16 cellular contexts compared by ENCODE assay signal in the genomic region with DNA sequence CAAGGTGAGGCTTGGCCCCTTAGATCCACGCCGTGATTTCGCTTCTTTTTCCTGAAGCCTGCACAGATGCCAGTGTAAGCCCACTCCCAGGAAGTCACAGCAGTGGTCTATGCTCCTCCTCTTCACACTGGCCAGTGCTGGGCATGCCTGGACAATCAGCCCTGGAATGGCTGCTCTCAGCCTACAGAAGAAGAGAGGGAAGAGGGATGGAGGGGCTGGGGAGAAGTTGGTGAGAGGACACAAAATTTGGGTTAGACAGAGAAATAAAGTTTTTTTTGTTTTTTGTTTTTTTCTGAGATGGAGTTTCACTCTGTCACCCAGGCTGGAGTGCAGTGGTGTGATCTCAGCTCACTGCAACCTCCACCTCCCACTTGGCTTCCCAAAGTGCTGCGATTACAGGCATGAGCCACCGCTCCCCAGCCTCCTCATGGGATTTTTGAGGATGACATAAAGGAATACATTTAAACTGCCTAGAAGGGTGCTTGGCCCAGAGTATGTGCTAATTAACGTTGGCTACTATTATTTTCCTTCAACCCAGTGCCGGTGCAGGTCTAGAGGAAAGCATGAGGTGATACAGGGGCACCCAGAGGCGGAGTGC. TPM values are rescaled to one million over a fixed set of nuclear protein-coding genes. Genes with fewer than 3 reads are reported as not detected.
DNase-seq lines count a peak whose midpoint lies in the region; ATAC-seq and TF ChIP-seq lines count a peak whose summit lies in the region.
"Had no signal": no experiment of that assay in that cellular context is flagged by ENCODE, and none has a peak within 500 bp of the region (broad histone marks: within the 10 kb centered on the region; RNA-seq: fewer than 3 reads in every experiment).

No MANE protein-coding gene starts in this region.

- peaks cover 3% of the 10 kb centered on the region for H3K36me3 Mint-ChIP-seq in stimulated activated memory B cell treated with anti-CD40 and anti-IgM and Interleukin-4, amounts not matched to agents 10 μg/mL and 1 μg/mL and 100 μg/mL, for 72 hours

- H3K9me3 Mint-ChIP-seq in stimulated activated memory B cell treated with anti-CD40 and anti-IgM and Interleukin-4, amounts not matched to agents 10 μg/mL and 1 μg/mL and 100 μg/mL, for 72 hours = peaks cover 6% of the 10 kb centered on the region
- H3K9me3 Mint-ChIP-seq: effector memory CD8-positive, alpha-beta T cell; HFFc6 had no signal

- TF ChIP-seq CTCF in left ventricle myocardium inferior (IDR thresholded peaks at IDR 0.05; ENCODE audit: borderline replicate concordance) (no peak), OCI-LY7 (conservative IDR thresholded peaks at IDR 0.05; ENCODE audit: low read length) (no peak), foreskin fibroblast (IDR thresholded peaks at IDR 0.05; ENCODE audit: low read depth, low read length) (no peak)

- no peak for ATAC-seq in stimulated activated memory B cell treated with anti-CD40 and anti-IgM and Interleukin-4, amounts not matched to agents 10 μg/mL and 1 μg/mL and 100 μg/mL, for 72 hours

- H3K27ac Mint-ChIP-seq in stimulated activated memory B cell treated with anti-CD40 and anti-IgM and Interleukin-4, amounts not matched to agents 10 μg/mL and 1 μg/mL and 100 μg/mL, for 72 hours = peak overlapping the region; percentile 45
- H3K27ac Mint-ChIP-seq: HFFc6 had no signal

- peaks cover 25% of the 10 kb centered on the region for H3K4me1 Mint-ChIP-seq in stimulated activated memory B cell treated with anti-CD40 and anti-IgM and Interleukin-4, amounts not matched to agents 10 μg/mL and 1 μg/mL and 100 μg/mL, for 72 hours

- H3K36me3 ChIP-seq in left ventricle myocardium inferior (no peaks in the 10 kb centered on the region), OCI-LY7 (ENCODE audit: insufficient read depth, low read length) (no peaks in the 10 kb centered on the region)
- H3K36me3 ChIP-seq: BE2C had no signal

- H3K27me3 Mint-ChIP-seq in stimulated activated memory B cell treated with anti-CD40 and anti-IgM and Interleukin-4, amounts not matched to agents 10 μg/mL and 1 μg/mL and 100 μg/mL, for 72 hours = no peaks in the 10 kb centered on the region
- H3K27me3 Mint-ChIP-seq: effector memory CD8-positive, alpha-beta T cell had no signal

- DNase-seq in left ventricle myocardium inferior (no peak), cardiac septum (ENCODE audit: low spot score) (no peak), OCI-LY7 (ENCODE audit: low spot score) (no peak), head of caudate nucleus (peak in 37 of 42 donors; percentile 24 to 87 (median 58)), foreskin fibroblast (no peak), NCI-H1105 treated with DMSO at 0.1 percent for 48 hours (lab: John Stamatoyannopoulos, UW) (no peak), cerebellar nuclear complex (lab: John Stamatoyannopoulos, UW) (no peak)
- DNase-seq: BE2C; effector memory CD8-positive, alpha-beta T cell; HFFc6; NCI-H1436; SHP77; T1000 had no signal

- H3K27ac ChIP-seq in left ventricle myocardium inferior (replicated peaks) = peak overlapping the region; percentile 43
- no peak overlapping the region for H3K27ac ChIP-seq in OCI-LY7 (ENCODE audit: low read depth, low read length, poor library complexity, severe bottlenecking)
- H3K27ac ChIP-seq: KMS-11 had no signal

- H3K4me1 ChIP-seq in left ventricle myocardium inferior = peaks cover 23% of the 10 kb centered on the region
- H3K4me1 ChIP-seq in OCI-LY7 (ENCODE audit: insufficient read depth, low read length, poor library complexity, severe bottlenecking) = peaks cover 18% of the 10 kb centered on the region
- H3K4me1 ChIP-seq: BE2C had no signal

- no peaks in the 10 kb centered on the region for H4K20me1 ChIP-seq in OCI-LY7 (ENCODE audit: insufficient read depth, low read length)

- H3K4me3 ChIP-seq in left ventricle myocardium inferior (no peak overlapping the region), OCI-LY7 (ENCODE audit: low read depth, low read length, poor library complexity, severe bottlenecking) (no peak overlapping the region), foreskin fibroblast (ENCODE audit: low read depth in 1 of 2, low read length in 2 of 2) (no peak overlapping the region)

- intact Hi-C loops in left ventricle myocardium inferior (cut with micrococcal nuclease) = no loop called here
- intact Hi-C loops in cardiac septum (cut with DNase I) = no loop called here
- intact Hi-C loops in OCI-LY7 (cut with micrococcal nuclease; ENCODE audit: unreplicated experiment) = no loop called here
- intact Hi-C loops in head of caudate nucleus (cut with DNase I) = no loop called here

- peak overlapping the region; percentile 95; the same call in 1 of the 2 replicates for H2AFZ ChIP-seq in OCI-LY7 (ENCODE audit: low read length)

- peaks cover 17% of the 10 kb centered on the region for H3K27me3 ChIP-seq in left ventricle myocardium inferior (ENCODE audit: low read depth)

- CTCF ChIA-PET in OCI-LY7 (lab: Charles Lee; ENCODE audit: unreplicated experiment) = no interaction called here

- no peak overlapping the region for H3K4me3 Mint-ChIP-seq in stimulated activated memory B cell treated with anti-CD40 and anti-IgM and Interleukin-4, amounts not matched to agents 10 μg/mL and 1 μg/mL and 100 μg/mL, for 72 hours
- H3K4me3 Mint-ChIP-seq: effector memory CD8-positive, alpha-beta T cell; HFFc6 had no signal

- POLR2A ChIA-PET in OCI-LY7 (lab: Charles Lee) = no interaction called here

- no peaks in the 10 kb centered on the region for H3K9me3 ChIP-seq in left ventricle myocardium inferior (replicated peaks)
- peaks cover 13% of the 10 kb centered on the region; the same call in 1 of the 2 replicates for H3K9me3 ChIP-seq in OCI-LY7 (ENCODE audit: low read length)
- H3K9me3 ChIP-seq: BE2C had no signal

- H3K79me2 ChIP-seq in OCI-LY7 (ENCODE audit: insufficient read depth, low read depth, low read length) = no peaks in the 10 kb centered on the region

- H3K9me2 ChIP-seq in OCI-LY7 (ENCODE audit: insufficient read depth, low read length) = no peaks in the 10 kb centered on the region

- BruUV-seq in OCI-LY7 (replicated peaks; lab: Mats Ljungman, UMichigan) = no TSS peak

- H3K4me2 ChIP-seq in OCI-LY7 (ENCODE audit: low read length) = no peak overlapping the region
- H3K4me2 ChIP-seq: KMS-11 had no signal

RNA-seq across cellular contexts. Expression of a gene that starts 0.8 kb away (rescaled TPM):
- total RNA-seq in left ventricle myocardium inferior (not detected), cardiac septum (not detected), OCI-LY7 (2022) (66.6 and 76.6 TPM in 2 replicates)
- total RNA-seq in OCI-LY7 (2014; rRNA removed; shearing (Covaris generic)) = 42.2 and 51.1 TPM in 2 replicates
- total RNA-seq: HFFc6, temporal lobe had no signal

RNA-seq across cellular contexts. Expression of a gene that starts 31.8 kb away (rescaled TPM):
- total RNA-seq in left ventricle myocardium inferior (2.0 TPM), cardiac septum (3.7 TPM), OCI-LY7 (2022) (not detected in 2 replicates)
- not detected in 2 replicates for total RNA-seq in OCI-LY7 (2014; rRNA removed; shearing (Covaris generic))

Comparison
In these comparisons a context has a peak if more than half of its experiments do, and no peak if none do; other contexts are left out.
1. DNase-seq: peak in head of caudate nucleus (37 of 42); none in left ventricle myocardium inferior (single experiment), cardiac septum (single experiment), OCI-LY7 (single experiment), foreskin fibroblast (0 of 2), NCI-H1105 treated with DMSO at 0.1 percent for 48 hours (single experiment) and cerebellar nuclear complex (0 of 2).
2. RNA of a gene that starts 0.8 kb away (total RNA-seq): 42.2 to 76.6 TPM in OCI-LY7; not detected in left ventricle myocardium inferior (single experiment) and not detected in cardiac septum (single experiment); every median in the first group is over 10 times any median in the second.